17 cellular contexts compared by ENCODE assay signal in the genomic region with DNA sequence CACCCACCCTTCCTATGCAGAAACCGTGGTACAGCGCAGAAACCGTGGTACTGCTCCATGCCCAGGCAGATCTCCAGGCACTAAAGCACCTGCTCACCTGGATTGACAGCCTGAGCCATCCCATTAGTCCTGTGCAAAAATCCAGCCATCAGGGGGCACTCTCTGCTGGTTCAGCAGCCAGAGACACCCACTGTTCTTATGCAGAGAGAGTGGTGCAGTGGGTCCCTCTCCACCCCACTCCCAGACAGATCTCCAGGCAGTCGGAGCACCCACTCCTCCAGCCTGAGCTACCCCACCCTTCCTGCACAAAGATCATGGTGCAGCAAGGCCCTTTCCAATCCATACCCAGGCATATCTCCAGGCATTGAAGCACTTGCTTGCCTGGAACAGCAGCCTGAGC.
DNase-seq lines count a peak whose midpoint lies in the region; ATAC-seq, FAIRE-seq and TF ChIP-seq lines count a peak whose summit lies in the region.
"Had no signal": no experiment of that assay in that cellular context is flagged by ENCODE, and none has a peak within 500 bp of the region (broad histone marks: within the 10 kb centered on the region; RNA-seq: fewer than 3 reads in every experiment).

No MANE protein-coding gene starts in this region.

- peaks cover 2% of the 10 kb centered on the region for H3K27me3 Mint-ChIP-seq in activated naive CD8-positive, alpha-beta T cell treated with anti-CD3 and anti-CD28 coated beads, Interleukin-2, amount 50 U/mL, for 24 hours

- no peak for TF ChIP-seq POLR2A in Peyer's patch (IDR thresholded peaks at IDR 0.05)
- no peak for TF ChIP-seq POLR2A in HepG2 (IDR thresholded peaks at IDR 0.05; ENCODE audit: insufficient read depth in 1 of 2, low read depth in 2 of 2, low read length in 2 of 2)

- no peak overlapping the region for H3K4me3 Mint-ChIP-seq in activated naive CD8-positive, alpha-beta T cell treated with anti-CD3 and anti-CD28 coated beads, Interleukin-2, amount 50 U/mL, for 24 hours
- H3K4me3 Mint-ChIP-seq: CD4-positive, alpha-beta T cell; HFFc6 had no signal

- 0% methylated on average over 3 of the region's 4 CpGs for WGBS in HepG2 (ENCODE audit: low lambda C conversion rate)

- TF ChIP-seq EP300 in HepG2 (IDR thresholded peaks at IDR 0.05; ENCODE audit: low read depth in 2 of 2, low read length in 2 of 2) (no peak), HepG2 (CRISPR knock-in tag; IDR thresholded peaks at IDR 0.05; ENCODE audit: borderline replicate concordance) (no peak)

- intact Hi-C loops in A673 (cut with micrococcal nuclease; ENCODE audit: unreplicated experiment) = no loop called here
- intact Hi-C loops in HepG2 (cut with micrococcal nuclease; ENCODE audit: unreplicated experiment) = no loop called here
- intact Hi-C loops in dorsolateral prefrontal cortex (cut with DNase I) = no loop called here

- H3K36me3 Mint-ChIP-seq in activated naive CD8-positive, alpha-beta T cell treated with anti-CD3 and anti-CD28 coated beads, Interleukin-2, amount 50 U/mL, for 24 hours (ENCODE audit: low read depth) = peaks cover 2% of the 10 kb centered on the region

- H3K4me1 ChIP-seq in A673 (ENCODE audit: insufficient read depth, low read length, poor library complexity, severe bottlenecking) (no peaks in the 10 kb centered on the region), Peyer's patch (no peaks in the 10 kb centered on the region), HepG2 (ENCODE audit: insufficient read depth, low read length) (no peaks in the 10 kb centered on the region)
- H3K4me1 ChIP-seq: SJCRH30 had no signal

- ATAC-seq in HepG2 = peak; percentile 31; the same call in 1 of the 3 replicates
- ATAC-seq in activated naive CD8-positive, alpha-beta T cell treated with anti-CD3 and anti-CD28 coated beads, Interleukin-2, amount 50 U/mL, for 24 hours = no peak

- CTCF ChIA-PET in A673 (lab: Charles Lee) (no interaction called here), HepG2 (lab: Yijun Ruan, JAX; ENCODE audit: low intra/inter-chr PET ratio, low total read pairs) (no interaction called here)

- no peaks in the 10 kb centered on the region for H3K27me3 ChIP-seq in A673 (replicated peaks; ENCODE audit: insufficient read depth, low read depth, low read length, poor library complexity)
- no peaks in the 10 kb centered on the region for H3K27me3 ChIP-seq in Peyer's patch
- no peaks in the 10 kb centered on the region for H3K27me3 ChIP-seq in HepG2 (ENCODE audit: control insufficient read depth in 1 of 2, insufficient read depth in 2 of 2, low read length in 2 of 2)
- no peaks in the 10 kb centered on the region for H3K27me3 ChIP-seq in dorsolateral prefrontal cortex
- H3K27me3 ChIP-seq: SJCRH30 had no signal

- H3K27ac ChIP-seq in A673 (ENCODE audit: low read depth, low read length, poor library complexity, severe bottlenecking) = no peak overlapping the region
- H3K27ac ChIP-seq in Peyer's patch = no peak overlapping the region
- H3K27ac ChIP-seq in HepG2 (ENCODE audit: extremely low read length, insufficient read depth, low read length) = no peak overlapping the region
- H3K27ac ChIP-seq in dorsolateral prefrontal cortex = no peak overlapping the region
- H3K27ac ChIP-seq: GM23248, KMS-11, SJCRH30 had no signal

- H3K79me2 ChIP-seq in HepG2 (ENCODE audit: insufficient read depth, low read length) = no peaks in the 10 kb centered on the region

- no peaks in the 10 kb centered on the region for H4K20me1 ChIP-seq in HepG2 (ENCODE audit: insufficient read depth, low read length)

- H3K9ac ChIP-seq in HepG2 (ENCODE audit: insufficient read depth, low read depth, low read length) = no peak overlapping the region
- H3K9ac ChIP-seq: GM23248, KMS-11 had no signal

- no peak for TF ChIP-seq RAD21 in HepG2 (CRISPR knock-in tag; IDR thresholded peaks at IDR 0.05)

- H3K9me3 Mint-ChIP-seq in activated naive CD8-positive, alpha-beta T cell treated with anti-CD3 and anti-CD28 coated beads, Interleukin-2, amount 50 U/mL, for 24 hours = peaks cover 21% of the 10 kb centered on the region

- no peaks in the 10 kb centered on the region for H3K4me1 Mint-ChIP-seq in activated naive CD8-positive, alpha-beta T cell treated with anti-CD3 and anti-CD28 coated beads, Interleukin-2, amount 50 U/mL, for 24 hours

- BruUV-seq in A673 (replicated peaks; lab: Mats Ljungman, UMichigan) (no TSS peak), HepG2 (replicated peaks; lab: Mats Ljungman, UMichigan) (no TSS peak)

- H3K9me3 ChIP-seq in A673 (ENCODE audit: low read depth, low read length, poor library complexity, severe bottlenecking) (no peaks in the 10 kb centered on the region), Peyer's patch (peaks cover 0 to 9% (median 0%) of the 10 kb centered on the region in 4 donors), HepG2 (ENCODE audit: low read length) (0 out of 2 replicates have a peak, but pooled peaks cover 14% of the 10 kb centered on the region)
- H3K9me3 ChIP-seq: SJCRH30 had no signal

- H2AFZ ChIP-seq in HepG2 (ENCODE audit: low read length) = no peak overlapping the region
- H2AFZ ChIP-seq: GM23248 had no signal

- DNase-seq in A673 (ENCODE audit: low spot score) (no peak), GM12865 (ENCODE audit: low read depth) (no peak), Peyer's patch (peak in 2 of 3 donors; percentile 48 to 58), HepG2 (ENCODE audit: low spot score) (no peak), dorsolateral prefrontal cortex (no peak), NK-92 (lab: John Stamatoyannopoulos, UW; ENCODE audit: unreplicated experiment) (no peak)
- DNase-seq in activated naive CD8-positive, alpha-beta T cell treated with anti-CD3 and anti-CD28 coated beads, Interleukin-2, amount 50 U/mL, for 24 hours = no peak
- DNase-seq: AML-193; CD4-positive, alpha-beta T cell; GM23248; HFFc6; NCI-H1092 treated with DMSO at 0.1 percent for 48 hours; NCI-H187; NCI-H510A; RPMI8226; SJCRH30 had no signal

- in situ Hi-C loops in HepG2 (cut with HindIII; ENCODE audit: extremely low pct_ligation_motif_present, low pct_unique_long_range_greater_than_20kb) = no loop called here

- TF ChIP-seq CTCF in A673 (conservative IDR thresholded peaks at IDR 0.05; ENCODE audit: low read depth, low read length) (0 out of 2 replicates have a peak, but pooled peaks have one; percentile 28), GM12865 (IDR thresholded peaks at IDR 0.05; ENCODE audit: insufficient read depth, low read depth, low read length, missing control alignments) (peak; percentile 2), Peyer's patch (IDR thresholded peaks at IDR 0.05) (peak in 3 of 6 experiments; percentile 24 to 43 (median 43)), HepG2 (CRISPR knock-in tag; IDR thresholded peaks at IDR 0.05) (peak; percentile 37; the same call in 1 of the 2 replicates), dorsolateral prefrontal cortex (IDR thresholded peaks at IDR 0.05 in 54 of 56, conservative IDR thresholded peaks at IDR 0.05 in 2 of 56; ENCODE audit: low read depth in 1 of 56, partially characterized antibody in 56 of 56) (no peak)

- H3K27ac Mint-ChIP-seq in activated naive CD8-positive, alpha-beta T cell treated with anti-CD3 and anti-CD28 coated beads, Interleukin-2, amount 50 U/mL, for 24 hours = no peak overlapping the region
- H3K27ac Mint-ChIP-seq: CD4-positive, alpha-beta T cell; HFFc6 had no signal

- no peak overlapping the region for H3K4me2 ChIP-seq in HepG2 (ENCODE audit: low read depth, low read length)
- H3K4me2 ChIP-seq: KMS-11 had no signal

- POLR2A ChIA-PET in A673 (lab: Charles Lee; ENCODE audit: low non-redundant PET) (no interaction called here), HepG2 (lab: Yijun Ruan, JAX) (no interaction called here)

- FAIRE-seq in HepG2 (lab: Jason Lieb, UNC) = no peak

- no peak overlapping the region for H3K4me3 ChIP-seq in A673 (ENCODE audit: low read depth, low read length, poor library complexity, severe bottlenecking)
- H3K4me3 ChIP-seq in GM12865 (ENCODE audit: low read depth, low read length) = no peak overlapping the region
- H3K4me3 ChIP-seq in Peyer's patch = no peak overlapping the region
- no peak overlapping the region for H3K4me3 ChIP-seq in HepG2 (replicated peaks in 1 of 3; ENCODE audit: insufficient read depth in 1 of 3, low read depth in 2 of 3, low read length in 3 of 3)
- H3K4me3 ChIP-seq in dorsolateral prefrontal cortex = no peak overlapping the region
- H3K4me3 ChIP-seq: GM23248, SJCRH30 had no signal

- H3K36me3 ChIP-seq in A673 (ENCODE audit: insufficient read depth, low read length, poor library complexity, severe bottlenecking) (no peaks in the 10 kb centered on the region), Peyer's patch (no peaks in the 10 kb centered on the region), HepG2 (replicated peaks in 1 of 2; ENCODE audit: control insufficient read depth in 1 of 2, insufficient read depth in 2 of 2, low read length in 2 of 2) (no peaks in the 10 kb centered on the region)
- H3K36me3 ChIP-seq: SJCRH30 had no signal

TF ChIP-seq in HepG2, 621 proteins besides CTCF, POLR2A, EP300 and RAD21 (continues in another document):
- TF ChIP-seq CREM (IDR thresholded peaks at IDR 0.05) (no peak), CREM (CRISPR knock-in tag; IDR thresholded peaks at IDR 0.05) (no peak), GFI1 (CRISPR knock-in tag; IDR thresholded peaks at IDR 0.05; ENCODE audit: borderline replicate concordance) (no peak), ZNF343 (CRISPR knock-in tag; IDR thresholded peaks at IDR 0.05) (no peak)
- TF ChIP-seq, protein P1, sequence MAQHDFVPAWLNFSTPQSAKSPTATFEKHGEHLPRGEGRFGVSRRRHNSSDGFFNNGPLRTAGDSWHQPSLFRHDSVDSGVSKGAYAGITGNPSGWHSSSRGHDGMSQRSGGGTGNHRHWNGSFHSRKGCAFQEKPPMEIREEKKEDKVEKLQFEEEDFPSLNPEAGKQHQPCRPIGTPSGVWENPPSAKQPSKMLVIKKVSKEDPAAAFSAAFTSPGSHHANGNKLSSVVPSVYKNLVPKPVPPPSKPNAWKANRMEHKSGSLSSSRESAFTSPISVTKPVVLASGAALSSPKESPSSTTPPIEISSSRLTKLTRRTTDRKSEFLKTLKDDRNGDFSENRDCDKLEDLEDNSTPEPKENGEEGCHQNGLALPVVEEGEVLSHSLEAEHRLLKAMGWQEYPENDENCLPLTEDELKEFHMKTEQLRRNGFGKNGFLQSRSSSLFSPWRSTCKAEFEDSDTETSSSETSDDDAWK (CRISPR knock-in tag; IDR thresholded peaks at IDR 0.05) = no peak

Comparison
In these comparisons a context has a peak if more than half of its experiments do, and no peak if none do; other contexts are left out.
1. DNase-seq: peak in Peyer's patch (2 of 3); none in A673 (single experiment), GM12865 (single experiment), HepG2 (single experiment), activated naive CD8-positive, alpha-beta T cell treated with anti-CD3 and anti-CD28 coated beads, Interleukin-2, amount 50 U/mL, for 24 hours (single experiment), dorsolateral prefrontal cortex (0 of 10) and NK-92 (single experiment).
2. CTCF ChIP-seq: peak in A673 (single experiment), GM12865 (single experiment) and HepG2 (single experiment); none in dorsolateral prefrontal cortex (0 of 56).